Comparison of ENCODE assay signal across 13 cellular contexts in the genomic region with DNA sequence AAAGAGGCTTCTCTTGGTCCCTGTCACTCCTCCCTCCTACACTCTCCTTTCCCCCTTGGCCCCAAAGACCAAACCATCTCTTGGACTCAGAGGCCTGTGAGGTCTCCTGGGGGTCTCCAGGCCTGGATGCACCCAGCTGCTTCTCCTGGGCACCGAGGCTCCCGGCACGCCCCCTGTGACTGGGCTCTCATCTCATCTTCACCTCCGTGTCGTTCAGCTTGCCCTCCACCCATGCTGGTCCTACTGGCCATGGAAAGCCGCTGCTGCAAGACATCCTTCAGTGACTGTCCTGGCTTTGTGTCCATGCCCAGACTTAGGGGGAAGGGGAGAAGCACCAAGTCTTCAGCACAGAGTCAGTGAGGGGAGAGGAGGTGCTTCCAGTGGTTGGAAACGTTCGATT.
DNase-seq lines count a peak whose midpoint lies in the region; ATAC-seq and TF ChIP-seq lines count a peak whose summit lies in the region.
"Had no signal": no experiment of that assay in that cellular context is flagged by ENCODE, and none has a peak within 500 bp of the region (broad histone marks: within the 10 kb centered on the region; RNA-seq: fewer than 3 reads in every experiment).

No MANE protein-coding gene starts in this region.

- H4K20me1 ChIP-seq in BLaER1 treated with 17β-estradiol and CSF1 and Interleukin-3, amounts not matched to agents 10 nM and 100 nM, result peaks cover 0 to 6% (median 0%) of the 10 kb centered on the region in 11 experiments; a peak in 2 of 22 replicates

- no peaks in the 10 kb centered on the region for H3K9me3 ChIP-seq in BLaER1 treated with 17β-estradiol and CSF1 and Interleukin-3, amounts not matched to agents 10 nM and 100 nM (replicated peaks in 1 of 11)
- H3K9me3 ChIP-seq in spleen, result no peaks in the 10 kb centered on the region
- H3K9me3 ChIP-seq: A549, BE2C had no signal

- no peak for ATAC-seq in left lobe of liver
- no peak for ATAC-seq in stimulated activated memory B cell treated with anti-CD40 and anti-IgM and Interleukin-4, amounts not matched to agents 10 μg/mL and 1 μg/mL and 100 μg/mL, for 72 hours
- ATAC-seq: A549 had no signal

- no peak for TF ChIP-seq POLR2A in spleen (IDR thresholded peaks at IDR 0.05)

- H3K27me3 Mint-ChIP-seq in stimulated activated memory B cell treated with anti-CD40 and anti-IgM and Interleukin-4, amounts not matched to agents 10 μg/mL and 1 μg/mL and 100 μg/mL, for 72 hours, result peaks cover 70% of the 10 kb centered on the region

- H3K4me1 Mint-ChIP-seq in stimulated activated memory B cell treated with anti-CD40 and anti-IgM and Interleukin-4, amounts not matched to agents 10 μg/mL and 1 μg/mL and 100 μg/mL, for 72 hours, result peaks cover 21% of the 10 kb centered on the region

- intact Hi-C loops in spleen (cut with DNase I; ENCODE audit: low total_unique reads), result no loop called here

- H3K36me3 Mint-ChIP-seq in stimulated activated memory B cell treated with anti-CD40 and anti-IgM and Interleukin-4, amounts not matched to agents 10 μg/mL and 1 μg/mL and 100 μg/mL, for 72 hours, result no peaks in the 10 kb centered on the region
- H3K36me3 Mint-ChIP-seq: CD4-positive, CD25-positive, alpha-beta regulatory T cell had no signal

- H3K4me2 ChIP-seq in BLaER1 treated with 17β-estradiol and CSF1 and Interleukin-3, amounts not matched to agents 10 nM and 100 nM, result peak overlapping the region in 8 of 11 experiments; percentile 11 to 81 (median 78); a peak in 11 of 22 replicates
- H3K4me2 ChIP-seq: A549 had no signal

- H3K27ac Mint-ChIP-seq in stimulated activated memory B cell treated with anti-CD40 and anti-IgM and Interleukin-4, amounts not matched to agents 10 μg/mL and 1 μg/mL and 100 μg/mL, for 72 hours, result no peak overlapping the region
- H3K27ac Mint-ChIP-seq: CD4-positive, CD25-positive, alpha-beta regulatory T cell had no signal

- H3K9ac ChIP-seq in BLaER1 treated with 17β-estradiol and CSF1 and Interleukin-3, amounts not matched to agents 10 nM and 100 nM, result no peak overlapping the region

- H3K27me3 ChIP-seq in BLaER1 treated with 17β-estradiol and CSF1 and Interleukin-3, amounts not matched to agents 10 nM and 100 nM, result peaks cover 14 to 30% (median 25%) of the 10 kb centered on the region in 11 experiments
- H3K27me3 ChIP-seq in spleen (replicated peaks in 1 of 7), result peaks cover 0 to 51% (median 29%) of the 10 kb centered on the region in 7 donors
- H3K27me3 ChIP-seq: BE2C had no signal

- WGBS in spleen, 5 donors, result 82 to 92% (median 86%) methylated on average over 8 of the region's 8 CpGs

- H3K4me1 ChIP-seq in BLaER1 treated with 17β-estradiol and CSF1 and Interleukin-3, amounts not matched to agents 10 nM and 100 nM, result peaks cover 8 to 47% (median 35%) of the 10 kb centered on the region in 10 experiments
- peaks cover 5 to 24% (median 16%) of the 10 kb centered on the region in 6 donors for H3K4me1 ChIP-seq in spleen
- H3K4me1 ChIP-seq: A549 had no signal

- no peak overlapping the region for H3K4me3 ChIP-seq in BLaER1 treated with 17β-estradiol and CSF1 and Interleukin-3, amounts not matched to agents 10 nM and 100 nM
- no peak overlapping the region for H3K4me3 ChIP-seq in spleen
- H3K4me3 ChIP-seq: A549 had no signal

- in situ Hi-C loops in GM13976 (cut with MboI; ENCODE audit: low sequenced_read_pairs, unreplicated experiment), result no loop called here

- DNase-seq in GM13976 (ENCODE audit: low spot score) (peak; percentile 9), left lobe of liver (ENCODE audit: low spot score) (peak; percentile 33), spleen (peak; percentile 49), NCI-H187 treated with DMSO at 0.1 percent for 48 hours (lab: John Stamatoyannopoulos, UW) (no peak)
- no peak for DNase-seq in activated CD4-positive, CD25-positive, alpha-beta regulatory T cell (lab: John Stamatoyannopoulos, UW)
- DNase-seq: BE2C; Calu3; CD4-positive, CD25-positive, alpha-beta regulatory T cell; DMS 273 treated with DMSO at 0.1 percent for 48 hours; H7 had no signal

- TF ChIP-seq CTCF in GM13976 (IDR thresholded peaks at IDR 0.05; ENCODE audit: borderline replicate concordance, control extremely low read depth, extremely low read depth, insufficient read depth, missing control alignments), result no peak
- TF ChIP-seq CTCF in spleen (IDR thresholded peaks at IDR 0.05 in 8 of 11, conservative IDR thresholded peaks at IDR 0.05 in 3 of 11), result no peak

- H3K27ac ChIP-seq in BLaER1 treated with 17β-estradiol and CSF1 and Interleukin-3, amounts not matched to agents 10 nM and 100 nM, result no peak overlapping the region
- H3K27ac ChIP-seq in spleen, result no peak overlapping the region
- H3K27ac ChIP-seq: A549 had no signal

- no peaks in the 10 kb centered on the region for H3K9me3 Mint-ChIP-seq in stimulated activated memory B cell treated with anti-CD40 and anti-IgM and Interleukin-4, amounts not matched to agents 10 μg/mL and 1 μg/mL and 100 μg/mL, for 72 hours
- H3K9me3 Mint-ChIP-seq: CD4-positive, CD25-positive, alpha-beta regulatory T cell had no signal

- no peaks in the 10 kb centered on the region for H3K36me3 ChIP-seq in BLaER1 treated with 17β-estradiol and CSF1 and Interleukin-3, amounts not matched to agents 10 nM and 100 nM
- H3K36me3 ChIP-seq in spleen, result no peaks in the 10 kb centered on the region
- H3K36me3 ChIP-seq: BE2C had no signal

- no peak overlapping the region for H3K4me3 Mint-ChIP-seq in stimulated activated memory B cell treated with anti-CD40 and anti-IgM and Interleukin-4, amounts not matched to agents 10 μg/mL and 1 μg/mL and 100 μg/mL, for 72 hours

Comparison
In these comparisons a context has a peak if more than half of its experiments do, and no peak if none do; other contexts are left out.
1. DNase-seq: peak in GM13976 (single experiment), left lobe of liver (single experiment) and spleen (single experiment); none in NCI-H187 treated with DMSO at 0.1 percent for 48 hours (single experiment) and activated CD4-positive, CD25-positive, alpha-beta regulatory T cell (0 of 4).